In genomic region chr9:75775966-75776691, GRCh38 we compare ENCODE assay signal across 16 cellular contexts.
A peak's percentile ranks its signal among the peaks of the same experiment; 100 is the strongest.
DNase-seq lines count a peak whose midpoint lies in the region; ATAC-seq and TF ChIP-seq lines count a peak whose summit lies in the region.
"Had no signal": no experiment of that assay in that cellular context is flagged by ENCODE, and none has a peak within 500 bp of the region (broad histone marks: within the 10 kb centered on the region; RNA-seq: fewer than 3 reads in every experiment).

No MANE protein-coding gene starts in this region.

- peaks cover 7% of the 10 kb centered on the region for H3K9me3 Mint-ChIP-seq in chondrocyte (ENCODE audit: low read depth)

- no peak for TF ChIP-seq CTCF in left lung (IDR thresholded peaks at IDR 0.05)
- TF ChIP-seq CTCF in chondrocyte (IDR thresholded peaks at IDR 0.05) = no peak

- no peaks in the 10 kb centered on the region for H3K27me3 ChIP-seq in left lung
- H3K27me3 ChIP-seq: BLaER1 had no signal

- peak; percentile 2 for DNase-seq in NCI-H2196 (lab: John Stamatoyannopoulos, UW; ENCODE audit: unreplicated experiment)
- no peak for DNase-seq in NCI-H2196 treated with DMSO at 0.1 percent for 48 hours (lab: John Stamatoyannopoulos, UW; ENCODE audit: unreplicated experiment)
- peak; percentile 29 for DNase-seq in COLO668 (lab: John Stamatoyannopoulos, UW; ENCODE audit: unreplicated experiment)
- DNase-seq in NCI-H2029 treated with DMSO at 0.1 percent for 48 hours (lab: John Stamatoyannopoulos, UW) = peak; percentile 85
- no peak for DNase-seq in left lung
- DNase-seq in GM03348 (ENCODE audit: low spot score) = no peak
- no peak for DNase-seq in NOMO-1 (lab: John Stamatoyannopoulos, UW; ENCODE audit: unreplicated experiment in 2 of 2)
- no peak for DNase-seq in chondrocyte (ENCODE audit: low spot score)
- DNase-seq: AML-193; CD8-positive, alpha-beta memory T cell; DMS79; GM23248 had no signal

- no peak overlapping the region for H3K4me3 ChIP-seq in left lung
- H3K4me3 ChIP-seq: BLaER1, GM23248 had no signal

- no peak overlapping the region for H3K27ac ChIP-seq in left lung
- H3K27ac ChIP-seq: 22Rv1, BLaER1, GM23248, HL-60 had no signal

- no peaks in the 10 kb centered on the region for H3K4me1 ChIP-seq in left lung
- H3K4me1 ChIP-seq: BLaER1 had no signal

- H3K4me3 Mint-ChIP-seq in chondrocyte (ENCODE audit: unreplicated experiment) = no peak overlapping the region
- H3K4me3 Mint-ChIP-seq: CD8-positive, alpha-beta memory T cell had no signal

- H3K27ac Mint-ChIP-seq in chondrocyte (ENCODE audit: unreplicated experiment) = no peak overlapping the region
- H3K27ac Mint-ChIP-seq: CD8-positive, alpha-beta memory T cell had no signal

- H3K36me3 Mint-ChIP-seq in chondrocyte (ENCODE audit: low read depth) = peaks cover 4% of the 10 kb centered on the region
- H3K36me3 Mint-ChIP-seq: CD8-positive, alpha-beta memory T cell had no signal

- peaks cover 8% of the 10 kb centered on the region for H3K27me3 Mint-ChIP-seq in chondrocyte (ENCODE audit: low read depth)

- H3K36me3 ChIP-seq in left lung = no peaks in the 10 kb centered on the region
- H3K36me3 ChIP-seq: BLaER1 had no signal

- no peaks in the 10 kb centered on the region for H3K4me1 Mint-ChIP-seq in chondrocyte (ENCODE audit: low read depth)
- H3K4me1 Mint-ChIP-seq: CD8-positive, alpha-beta memory T cell had no signal

- peaks cover 0 to 4% of the 10 kb centered on the region in 2 donors for H3K9me3 ChIP-seq in left lung

- peak; percentile 41 for ATAC-seq in left lung
- ATAC-seq: HCT116 had no signal

- intact Hi-C loops in left lung (cut with DNase I) = no loop called here

Comparison
In these comparisons a context has a peak if more than half of its experiments do, and no peak if none do; other contexts are left out.
1. DNase-seq: peak in NCI-H2196 (single experiment), COLO668 (single experiment) and NCI-H2029 treated with DMSO at 0.1 percent for 48 hours (single experiment); none in NCI-H2196 treated with DMSO at 0.1 percent for 48 hours (single experiment), left lung (0 of 2), GM03348 (single experiment), NOMO-1 (0 of 2) and chondrocyte (single experiment).